26 cellular contexts compared by ENCODE assay signal in the genomic region with DNA sequence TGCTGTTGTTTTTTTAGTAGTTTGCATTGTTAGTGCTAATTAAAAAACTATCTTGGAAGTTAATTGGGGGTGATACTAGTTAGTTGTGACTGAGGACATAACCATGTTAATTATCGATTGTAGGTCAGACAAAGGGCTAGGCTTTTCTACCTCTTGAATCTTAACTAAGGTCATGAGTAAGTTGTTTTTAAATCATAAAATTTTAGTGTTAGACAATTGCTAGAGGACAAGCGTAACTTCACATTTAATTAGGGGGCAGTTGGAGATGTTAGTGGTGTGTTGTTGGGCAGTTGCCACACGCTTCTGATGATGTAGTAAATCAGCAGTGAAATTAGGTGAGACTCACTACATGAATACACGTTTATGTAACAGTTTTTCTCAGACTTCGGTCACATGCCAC.
"Had no signal": no experiment of that assay in that cellular context is flagged by ENCODE, and none has a peak within 500 bp of the region (broad histone marks: within the 10 kb centered on the region; RNA-seq: fewer than 3 reads in every experiment).

No MANE protein-coding gene starts in this region.

- H3K27ac Mint-ChIP-seq: activated B cell treated with CpG ODN at 0.5 μM for 24 hours; activated CD4-positive, alpha-beta T cell treated with anti-CD3 and anti-CD28 coated beads for 36 hours; activated CD8-positive, alpha-beta memory T cell treated with anti-CD3 and anti-CD28 coated beads, Interleukin-2, amount 10 ng/mL, durations not matched to agents 7 days and 5 days; activated CD8-positive, alpha-beta T cell treated with anti-CD3 and anti-CD28 coated beads, Interleukin-2, amount 10 ng/mL, durations not matched to agents 7 days and 5 days; activated naive CD8-positive, alpha-beta T cell; natural killer cell treated with Interleukin-12 subunit alpha and Interleukin-12 subunit beta and Interleukin-15 and Interleukin-18, amount 100 ng/mL, for 72 hours; T-helper 2 cell treated with Interferon-gamma antibody and Interleukin-4, amounts not matched to agents 5 μg/mL and 100 μg/mL, for 36 hours had no signal

- H3K27me3 Mint-ChIP-seq: activated B cell treated with CpG ODN at 0.5 μM for 24 hours; activated CD4-positive, alpha-beta T cell treated with anti-CD3 and anti-CD28 coated beads for 36 hours; activated CD8-positive, alpha-beta memory T cell treated with anti-CD3 and anti-CD28 coated beads, Interleukin-2, amount 10 ng/mL, durations not matched to agents 7 days and 5 days; activated naive CD8-positive, alpha-beta T cell; natural killer cell treated with Interleukin-12 subunit alpha and Interleukin-12 subunit beta and Interleukin-15 and Interleukin-18, amount 100 ng/mL, for 72 hours had no signal

- H3K9me3 ChIP-seq: body of pancreas, esophagus squamous epithelium, heart right ventricle, left lung, lower lobe of right lung, right atrium auricular region, transverse colon had no signal

- FAIRE-seq: colon, urothelium cell line had no signal

- ATAC-seq: activated CD4-positive, alpha-beta T cell treated with anti-CD3 and anti-CD28 coated beads for 36 hours; activated CD8-positive, alpha-beta memory T cell treated with anti-CD3 and anti-CD28 coated beads, Interleukin-2, amount 10 ng/mL, durations not matched to agents 7 days and 5 days; activated CD8-positive, alpha-beta T cell treated with anti-CD3 and anti-CD28 coated beads, Interleukin-2, amount 10 ng/mL, durations not matched to agents 7 days and 5 days; body of pancreas; heart right ventricle; left lung; lower lobe of right lung; natural killer cell treated with Interleukin-12 subunit alpha and Interleukin-12 subunit beta and Interleukin-15 and Interleukin-18, amount 100 ng/mL, for 72 hours had no signal

- H3K36me3 ChIP-seq: esophagus squamous epithelium, heart right ventricle, left lung, lower lobe of right lung, right atrium auricular region, transverse colon had no signal

- H3K4me1 ChIP-seq: body of pancreas, esophagus squamous epithelium, lower lobe of right lung, right atrium auricular region had no signal

- H3K9me3 Mint-ChIP-seq: activated B cell treated with CpG ODN at 0.5 μM for 24 hours had no signal

- H3K36me3 Mint-ChIP-seq: activated CD8-positive, alpha-beta memory T cell treated with anti-CD3 and anti-CD28 coated beads, Interleukin-2, amount 10 ng/mL, durations not matched to agents 7 days and 5 days; activated naive CD8-positive, alpha-beta T cell; natural killer cell treated with Interleukin-12 subunit alpha and Interleukin-12 subunit beta and Interleukin-15 and Interleukin-18, amount 100 ng/mL, for 72 hours had no signal

- H3K4me3 ChIP-seq: body of pancreas, esophagus squamous epithelium, heart right ventricle, left lung, lower lobe of right lung, right atrium auricular region, transverse colon had no signal

- DNase-seq: activated B cell treated with CpG ODN at 0.5 μM for 24 hours; activated CD4-positive, alpha-beta T cell treated with anti-CD3 and anti-CD28 coated beads for 36 hours; activated CD8-positive, alpha-beta memory T cell treated with anti-CD3 and anti-CD28 coated beads, Interleukin-2, amount 10 ng/mL, durations not matched to agents 7 days and 5 days; activated CD8-positive, alpha-beta T cell treated with anti-CD3 and anti-CD28 coated beads, Interleukin-2, amount 10 ng/mL, durations not matched to agents 7 days and 5 days; activated effector memory CD4-positive, alpha-beta T cell treated with Interleukin-2 at 50 U/mL for 16 hours; activated naive CD4-positive, alpha-beta T cell treated with Interleukin-2 at 50 U/mL for 16 hours; anterior cingulate cortex; body of pancreas; dermis blood vessel endothelial cell; effector CD4-positive, alpha-beta T cell; esophagus squamous epithelium; foreskin melanocyte; heart right ventricle; left lung; lower lobe of right lung; mesenchymal stem cell; stimulated activated naive CD4-positive, alpha-beta T cell treated with Interleukin-2 at 50 U/mL for 16 hours; T-helper 1 cell; transverse colon had no signal

- H3K4me3 Mint-ChIP-seq: activated B cell treated with CpG ODN at 0.5 μM for 24 hours; activated CD4-positive, alpha-beta T cell treated with anti-CD3 and anti-CD28 coated beads for 36 hours; activated CD8-positive, alpha-beta memory T cell treated with anti-CD3 and anti-CD28 coated beads, Interleukin-2, amount 10 ng/mL, durations not matched to agents 7 days and 5 days; activated CD8-positive, alpha-beta T cell treated with anti-CD3 and anti-CD28 coated beads, Interleukin-2, amount 10 ng/mL, durations not matched to agents 7 days and 5 days; activated naive CD8-positive, alpha-beta T cell; natural killer cell treated with Interleukin-12 subunit alpha and Interleukin-12 subunit beta and Interleukin-15 and Interleukin-18, amount 100 ng/mL, for 72 hours; T-helper 2 cell treated with Interferon-gamma antibody and Interleukin-4, amounts not matched to agents 5 μg/mL and 100 μg/mL, for 36 hours had no signal

- H3K27ac ChIP-seq: body of pancreas, epithelial cell of prostate, esophagus squamous epithelium, heart right ventricle, left lung, lower lobe of right lung, right atrium auricular region, transverse colon had no signal

- H3K4me1 Mint-ChIP-seq: activated B cell treated with CpG ODN at 0.5 μM for 24 hours; activated CD4-positive, alpha-beta T cell treated with anti-CD3 and anti-CD28 coated beads for 36 hours; activated CD8-positive, alpha-beta memory T cell treated with anti-CD3 and anti-CD28 coated beads, Interleukin-2, amount 10 ng/mL, durations not matched to agents 7 days and 5 days had no signal

- H3K27me3 ChIP-seq: body of pancreas, esophagus squamous epithelium, heart right ventricle, left lung, right atrium auricular region, transverse colon had no signal
